In genomic region chr20:7624886-7625285, GRCh38 we compare ENCODE assay signal across 7 cellular contexts.
"Had no signal": no experiment of that assay in that cellular context is flagged by ENCODE, and none has a peak within 500 bp of the region (broad histone marks: within the 10 kb centered on the region; RNA-seq: fewer than 3 reads in every experiment).

No MANE protein-coding gene starts in this region.

- H3K4me3 Mint-ChIP-seq: GM23338, H9 had no signal

- H3K27ac Mint-ChIP-seq: GM23338, H9 had no signal

- H3K4me1 Mint-ChIP-seq: GM23338, H9 had no signal

- H3K4me3 ChIP-seq: GM23338 had no signal

- DNase-seq: H9, HCEC 1CT, IMR-90 had no signal

- FAIRE-seq: H1, H54, HTR-8/SVneo had no signal

- ATAC-seq: GM23338 had no signal
